ENCODE assay signal across 13 cellular contexts in genomic region chr6:146381486-146381885, GRCh38.
DNase-seq lines count a peak whose midpoint lies in the region; ATAC-seq and TF ChIP-seq lines count a peak whose summit lies in the region.
"Had no signal": no experiment of that assay in that cellular context is flagged by ENCODE, and none has a peak within 500 bp of the region (broad histone marks: within the 10 kb centered on the region; RNA-seq: fewer than 3 reads in every experiment).

No MANE protein-coding gene starts in this region.

- no peaks in the 10 kb centered on the region for H3K4me1 ChIP-seq in cardiac muscle cell (ENCODE audit: low read depth)
- peaks cover 0 to 3% (median 0%) of the 10 kb centered on the region in 9 donors for H3K4me1 ChIP-seq in heart right ventricle
- H3K4me1 ChIP-seq in RWPE2 (ENCODE audit: insufficient read depth, poor library complexity, severe bottlenecking), result no peaks in the 10 kb centered on the region

- no peaks in the 10 kb centered on the region for H3K36me3 Mint-ChIP-seq in type B pancreatic cell
- H3K36me3 Mint-ChIP-seq in natural killer cell treated with Interleukin-12 subunit alpha and Interleukin-12 subunit beta and Interleukin-15 and Interleukin-18, amount 100 ng/mL, for 72 hours, result no peaks in the 10 kb centered on the region

- H3K27ac ChIP-seq in cardiac muscle cell, result no peak overlapping the region
- H3K27ac ChIP-seq in heart right ventricle, result no peak overlapping the region
- H3K27ac ChIP-seq in RWPE2 (ENCODE audit: poor library complexity, severe bottlenecking), result no peak overlapping the region

- no peaks in the 10 kb centered on the region for H3K27me3 ChIP-seq in cardiac muscle cell
- H3K27me3 ChIP-seq in heart right ventricle, result no peaks in the 10 kb centered on the region
- no peaks in the 10 kb centered on the region for H3K27me3 ChIP-seq in RWPE2 (ENCODE audit: insufficient read depth, poor library complexity, severe bottlenecking)

- peak in 1 of 2 donors; percentile 8 for DNase-seq in cardiac muscle cell (ENCODE audit: low read depth in 1 of 2, low spot score in 1 of 2)
- DNase-seq in heart right ventricle, result no peak
- DNase-seq in RWPE2 (ENCODE audit: low spot score), result no peak
- no peak for DNase-seq in epithelial cell of esophagus (ENCODE audit: low read depth)
- no peak for DNase-seq in type B pancreatic cell (ENCODE audit: extremely low spot score, unreplicated experiment)
- no peak for DNase-seq in natural killer cell treated with Interleukin-12 subunit alpha and Interleukin-12 subunit beta and Interleukin-15 and Interleukin-18, amount 100 ng/mL, for 72 hours (ENCODE audit: low spot score)
- DNase-seq: activated CD8-positive, alpha-beta T cell treated with anti-CD3 and anti-CD28 coated beads for 36 hours; NCI-H1417 treated with DMSO at 0.1 percent for 48 hours; NCI-H2227 treated with DMSO at 0.1 percent for 48 hours had no signal

- ATAC-seq in heart right ventricle (no peak), RWPE2 (ENCODE audit: low read depth) (no peak), HG03457 (IDR thresholded peaks at IDR 0.05; ENCODE audit: unreplicated experiment) (no peak), GM18517 (IDR thresholded peaks at IDR 0.05; ENCODE audit: unreplicated experiment) (no peak)
- no peak for ATAC-seq in natural killer cell treated with Interleukin-12 subunit alpha and Interleukin-12 subunit beta and Interleukin-15 and Interleukin-18, amount 100 ng/mL, for 72 hours
- ATAC-seq: activated CD8-positive, alpha-beta T cell treated with anti-CD3 and anti-CD28 coated beads for 36 hours had no signal

- intact Hi-C loops in heart right ventricle (cut with DNase I), result no loop called here

- H3K36me3 ChIP-seq in cardiac muscle cell, result no peaks in the 10 kb centered on the region
- no peaks in the 10 kb centered on the region for H3K36me3 ChIP-seq in heart right ventricle
- no peaks in the 10 kb centered on the region for H3K36me3 ChIP-seq in RWPE2 (ENCODE audit: low read depth)

- H3K4me1 Mint-ChIP-seq in type B pancreatic cell (ENCODE audit: unreplicated experiment), result no peaks in the 10 kb centered on the region
- H3K4me1 Mint-ChIP-seq in natural killer cell treated with Interleukin-12 subunit alpha and Interleukin-12 subunit beta and Interleukin-15 and Interleukin-18, amount 100 ng/mL, for 72 hours (ENCODE audit: low read depth in 2 of 2), result no peaks in the 10 kb centered on the region

- no peak overlapping the region for H3K27ac Mint-ChIP-seq in type B pancreatic cell
- no peak overlapping the region for H3K27ac Mint-ChIP-seq in natural killer cell treated with Interleukin-12 subunit alpha and Interleukin-12 subunit beta and Interleukin-15 and Interleukin-18, amount 100 ng/mL, for 72 hours
- H3K27ac Mint-ChIP-seq: activated CD8-positive, alpha-beta T cell treated with anti-CD3 and anti-CD28 coated beads for 36 hours; activated T-helper 2 cell treated with anti-CD3 and anti-CD28 coated beads, Interferon-gamma antibody, Interleukin-2, Interleukin-4, amounts not matched to agents 10 μg/mL and 5 μg/mL and 100 μg/mL, durations not matched to agents 14 hours and 24 hours and 36 hours; dendritic cell treated with granulocyte-macrophage colony-stimulating factor and Interleukin-4, amounts not matched to agents 40 ng/mL and 50 ng/mL, for 4 days had no signal

- TF ChIP-seq CTCF in cardiac muscle cell (IDR thresholded peaks at IDR 0.05; ENCODE audit: low read depth, low read length), result peak; percentile 33
- peak in 2 of 9 donors; percentile 6 to 16 for TF ChIP-seq CTCF in heart right ventricle (IDR thresholded peaks at IDR 0.05)
- TF ChIP-seq CTCF in RWPE2 (IDR thresholded peaks at IDR 0.05; ENCODE audit: poor library complexity, severe bottlenecking), result peak; percentile 38
- TF ChIP-seq CTCF in epithelial cell of esophagus (IDR thresholded peaks at IDR 0.05; ENCODE audit: insufficient read depth, low read depth, low read length, missing control alignments), result peak; percentile 22
- TF ChIP-seq CTCF in type B pancreatic cell (conservative IDR thresholded peaks at IDR 0.05), result peak; percentile 45

- WGBS in heart right ventricle, 2 donors, result 77% methylated on average over 3 of the region's 3 CpGs

- H3K27me3 Mint-ChIP-seq in type B pancreatic cell, result no peaks in the 10 kb centered on the region
- H3K27me3 Mint-ChIP-seq in natural killer cell treated with Interleukin-12 subunit alpha and Interleukin-12 subunit beta and Interleukin-15 and Interleukin-18, amount 100 ng/mL, for 72 hours, result no peaks in the 10 kb centered on the region
- H3K27me3 Mint-ChIP-seq: activated CD8-positive, alpha-beta T cell treated with anti-CD3 and anti-CD28 coated beads for 36 hours; dendritic cell treated with granulocyte-macrophage colony-stimulating factor and Interleukin-4, amounts not matched to agents 40 ng/mL and 50 ng/mL, for 4 days had no signal

- H3K9me3 Mint-ChIP-seq in type B pancreatic cell, result no peaks in the 10 kb centered on the region
- peaks cover 11% of the 10 kb centered on the region for H3K9me3 Mint-ChIP-seq in natural killer cell treated with Interleukin-12 subunit alpha and Interleukin-12 subunit beta and Interleukin-15 and Interleukin-18, amount 100 ng/mL, for 72 hours
- H3K9me3 Mint-ChIP-seq: activated CD8-positive, alpha-beta T cell treated with anti-CD3 and anti-CD28 coated beads for 36 hours; activated T-helper 2 cell treated with anti-CD3 and anti-CD28 coated beads, Interferon-gamma antibody, Interleukin-2, Interleukin-4, amounts not matched to agents 10 μg/mL and 5 μg/mL and 100 μg/mL, durations not matched to agents 14 hours and 24 hours and 36 hours had no signal

- no peak overlapping the region for H3K4me3 ChIP-seq in cardiac muscle cell
- H3K4me3 ChIP-seq in heart right ventricle, result no peak overlapping the region
- H3K4me3 ChIP-seq in RWPE2 (ENCODE audit: severe bottlenecking), result no peak overlapping the region
- H3K4me3 ChIP-seq in epithelial cell of esophagus (ENCODE audit: low read length), result no peak overlapping the region

- H3K9me3 ChIP-seq in cardiac muscle cell (ENCODE audit: low read depth), result no peaks in the 10 kb centered on the region
- no peaks in the 10 kb centered on the region for H3K9me3 ChIP-seq in heart right ventricle
- no peaks in the 10 kb centered on the region for H3K9me3 ChIP-seq in RWPE2 (ENCODE audit: severe bottlenecking)

- no peak overlapping the region for H3K4me3 Mint-ChIP-seq in type B pancreatic cell
- no peak overlapping the region for H3K4me3 Mint-ChIP-seq in natural killer cell treated with Interleukin-12 subunit alpha and Interleukin-12 subunit beta and Interleukin-15 and Interleukin-18, amount 100 ng/mL, for 72 hours
- H3K4me3 Mint-ChIP-seq: activated CD8-positive, alpha-beta T cell treated with anti-CD3 and anti-CD28 coated beads for 36 hours; dendritic cell treated with granulocyte-macrophage colony-stimulating factor and Interleukin-4, amounts not matched to agents 40 ng/mL and 50 ng/mL, for 4 days had no signal
